26 cellular contexts compared by ENCODE assay signal in genomic region chr9:134484479-134484878, GRCh38.
DNase-seq lines count a peak whose midpoint lies in the region; ATAC-seq and TF ChIP-seq lines count a peak whose summit lies in the region.
"Had no signal": no experiment of that assay in that cellular context is flagged by ENCODE, and none has a peak within 500 bp of the region (broad histone marks: within the 10 kb centered on the region; RNA-seq: fewer than 3 reads in every experiment).

No MANE protein-coding gene starts in this region.

- intact Hi-C loops in Right ventricle myocardium inferior (cut with DNase I) (no loop called here), heart left ventricle (cut with DNase I) (no loop called here)

- no peak overlapping the region for H3K23ac ChIP-seq in mesenchymal stem cell (ENCODE audit: low read length in 2 of 2)

- TF ChIP-seq POLR2A in heart left ventricle (IDR thresholded peaks at IDR 0.05), result no peak

- no peak overlapping the region for H2BK5ac ChIP-seq in mesenchymal stem cell (ENCODE audit: low read depth, low read length, poor library complexity, severe bottlenecking)

- H2BK15ac ChIP-seq in mesenchymal stem cell (ENCODE audit: low read depth, poor library complexity, severe bottlenecking), result no peak overlapping the region

- H3K36me3 ChIP-seq in heart left ventricle (no peaks in the 10 kb centered on the region), mesenchymal stem cell (ENCODE audit: control insufficient read depth in 1 of 2, insufficient read depth in 2 of 2, low read depth in 1 of 2, low read length in 2 of 2) (no peaks in the 10 kb centered on the region)
- H3K36me3 ChIP-seq: gastroesophageal sphincter, tibial nerve had no signal

- H3K4me1 ChIP-seq in heart left ventricle, result peaks cover 0 to 11% (median 0%) of the 10 kb centered on the region in 12 donors
- H3K4me1 ChIP-seq in mesenchymal stem cell (ENCODE audit: control insufficient read depth, insufficient read depth, low read depth, low read length), result peaks cover 11% of the 10 kb centered on the region
- H3K4me1 ChIP-seq: gastroesophageal sphincter, tibial nerve had no signal

- H3K27ac ChIP-seq in heart left ventricle, result no peak overlapping the region
- H3K27ac ChIP-seq in mesenchymal stem cell (ENCODE audit: low read length, poor library complexity, severe bottlenecking), result no peak overlapping the region
- H3K27ac ChIP-seq: gastroesophageal sphincter, tibial nerve had no signal

- in situ Hi-C loops in GM13976 (cut with MboI; ENCODE audit: low sequenced_read_pairs, unreplicated experiment), result no loop called here

- peak overlapping the region in 1 of 2 experiments; percentile 37 for H2BK12ac ChIP-seq in mesenchymal stem cell (ENCODE audit: low read length in 2 of 2)

- H3K4me3 ChIP-seq in heart left ventricle (no peak overlapping the region), mesenchymal stem cell (ENCODE audit: insufficient read depth in 1 of 2, low read depth in 1 of 2, low read length in 2 of 2) (no peak overlapping the region)
- H3K4me3 ChIP-seq: gastroesophageal sphincter, lung, tibial nerve had no signal

- H3K9me3 ChIP-seq in heart left ventricle (no peaks in the 10 kb centered on the region), mesenchymal stem cell (ENCODE audit: control insufficient read depth, low read length) (no peaks in the 10 kb centered on the region)
- H3K9me3 ChIP-seq: gastroesophageal sphincter, tibial nerve had no signal

- peak overlapping the region in 1 of 2 experiments; percentile 18 for H3K18ac ChIP-seq in mesenchymal stem cell (ENCODE audit: low read depth in 1 of 2, low read length in 2 of 2)

- no peak overlapping the region for H2AK5ac ChIP-seq in mesenchymal stem cell (ENCODE audit: low read length, severe bottlenecking)

- peak overlapping the region in 1 of 2 experiments; percentile 32 for H3K4ac ChIP-seq in mesenchymal stem cell (ENCODE audit: low read depth in 1 of 2, low read length in 2 of 2)

- peak overlapping the region; percentile 9 for H4K91ac ChIP-seq in mesenchymal stem cell (ENCODE audit: low read length)

- no peaks in the 10 kb centered on the region for H3K79me1 ChIP-seq in mesenchymal stem cell (replicated peaks; ENCODE audit: low read length, poor library complexity, severe bottlenecking)

- no peak overlapping the region for H3K14ac ChIP-seq in mesenchymal stem cell (ENCODE audit: low read length in 2 of 2)

- DNase-seq in Right ventricle myocardium inferior (ENCODE audit: missing footprints) (peak; percentile 15), heart left ventricle (no peak), MV-4-11 (lab: John Stamatoyannopoulos, UW) (peak; percentile 35), mesenchymal stem cell (no peak), superior temporal gyrus (ENCODE audit: extremely low spot score) (peak; percentile 16), GM13976 (ENCODE audit: low spot score) (no peak), GOT3 (lab: John Stamatoyannopoulos, UW) (no peak), AG20443 (ENCODE audit: low spot score) (no peak)
- DNase-seq: activated CD4-positive, CD25-positive, alpha-beta regulatory T cell; activated CD8-positive, alpha-beta T cell treated with anti-CD3 and anti-CD28 coated beads for 36 hours; activated gamma-delta T cell treated with Interleukin-2 at 50 U/mL for 16 hours; CD4-positive, alpha-beta T cell; dermis blood vessel endothelial cell; islet precursor cell; NCI-H1105 treated with DMSO at 0.1 percent for 48 hours; NCI-H2029 treated with DMSO at 0.1 percent for 48 hours; NCI-H2227 treated with DMSO at 0.1 percent for 48 hours; NCI-H748 treated with DMSO at 0.1 percent for 48 hours; stimulated activated CD4-positive, alpha-beta T cell treated with anti-CD3 and anti-CD28 coated beads, Interleukin-12 subunit alpha, Interleukin-12 subunit beta, amount 100 ng/mL, for 4 hours; stimulated activated CD4-positive, alpha-beta T cell treated with anti-CD3 and anti-CD28 coated beads, Interleukin-4, amount 100 ng/mL, for 24 hours; stimulated activated naive CD8-positive, alpha-beta T cell treated with anti-CD3 and anti-CD28 coated beads, Interleukin-15, Interleukin-2, amounts not matched to agents 100 U/mL and 50 U/mL, for 24 hours; SW 1271 had no signal

- H3K27me3 ChIP-seq in heart left ventricle, result no peaks in the 10 kb centered on the region
- peaks cover 2 to 4% of the 10 kb centered on the region in 2 experiments for H3K27me3 ChIP-seq in mesenchymal stem cell (ENCODE audit: control insufficient read depth in 1 of 2, insufficient read depth in 1 of 2, low read length in 2 of 2)
- H3K27me3 ChIP-seq: gastroesophageal sphincter, tibial nerve had no signal

- no peak for TF ChIP-seq CTCF in heart left ventricle (IDR thresholded peaks at IDR 0.05)
- TF ChIP-seq CTCF in GM13976 (IDR thresholded peaks at IDR 0.05; ENCODE audit: borderline replicate concordance, control extremely low read depth, extremely low read depth, insufficient read depth, missing control alignments), result no peak

- 80 to 96% (median 94%) methylated on average over 3 of the region's 3 CpGs for WGBS in heart left ventricle, 4 donors
- WGBS in mesenchymal stem cell, result 100% methylated on average over 3 of the region's 3 CpGs

- no peak overlapping the region for H3K9ac ChIP-seq in mesenchymal stem cell (ENCODE audit: low read length)

- H2BK120ac ChIP-seq in mesenchymal stem cell (ENCODE audit: low read depth, low read length), result no peak overlapping the region

- H4K8ac ChIP-seq in mesenchymal stem cell (ENCODE audit: low read length), result no peak overlapping the region

- no peak overlapping the region for H3K4me2 ChIP-seq in mesenchymal stem cell (ENCODE audit: low read length, poor library complexity, severe bottlenecking)

- H2AFZ ChIP-seq in mesenchymal stem cell (ENCODE audit: low read depth, low read length), result no peak overlapping the region

- ATAC-seq in Right ventricle myocardium inferior (no peak), heart left ventricle (no peak)
- ATAC-seq: activated CD8-positive, alpha-beta T cell treated with anti-CD3 and anti-CD28 coated beads for 36 hours; gastroesophageal sphincter; HepG2; stimulated activated naive CD8-positive, alpha-beta T cell treated with anti-CD3 and anti-CD28 coated beads, Interleukin-15, Interleukin-2, amounts not matched to agents 100 U/mL and 50 U/mL, for 24 hours had no signal

Comparison
In these comparisons a context has a peak if more than half of its experiments do, and no peak if none do; other contexts are left out.
1. DNase-seq: peak in Right ventricle myocardium inferior (single experiment), MV-4-11 (single experiment) and superior temporal gyrus (single experiment); none in heart left ventricle (0 of 5), mesenchymal stem cell (single experiment), GM13976 (single experiment), GOT3 (single experiment) and AG20443 (single experiment).